Comparison of ENCODE assay signal across 8 cellular contexts in genomic region chr11:4095509-4096230, GRCh38. TPM values are rescaled to one million over a fixed set of nuclear protein-coding genes. Genes with fewer than 3 reads are reported as not detected.
DNase-seq lines count a peak whose midpoint lies in the region; FAIRE-seq and TF ChIP-seq lines count a peak whose summit lies in the region.

No MANE protein-coding gene starts in this region.

- H3K27ac ChIP-seq in Karpas-422 (ENCODE audit: low read length), result peak overlapping the region; percentile 74
- H3K27ac ChIP-seq in adrenal gland, result peak overlapping the region; percentile 3 to 98 (median 93)
- H3K27ac ChIP-seq in substantia nigra (ENCODE audit: low read depth, low read length, poor library complexity, severe bottlenecking), result peak overlapping the region; percentile 69

- peaks cover 60% of the 10 kb centered on the region for H3K79me2 ChIP-seq in Karpas-422 (ENCODE audit: low read length)

- peak overlapping the region; percentile 95 for H3K9ac ChIP-seq in Karpas-422 (ENCODE audit: low read length)

- no peaks in the 10 kb centered on the region for H4K20me1 ChIP-seq in Karpas-422 (ENCODE audit: insufficient read depth, low read depth, low read length)

- DNase-seq in Daoy (ENCODE audit: low read depth) (peak; percentile 27), Karpas-422 (peak; percentile 52), adrenal gland (peak in 5 of 7 donors; percentile 23 to 56 (median 42)), iris pigment epithelial cell (ENCODE audit: low read depth) (peak; percentile 90), substantia nigra (lab: John Stamatoyannopoulos, UW) (no peak), mucosa of gallbladder (ENCODE audit: low spot score) (no peak), head of caudate nucleus (no peak), D721Med (ENCODE audit: insufficient read length, low spot score) (no peak)

- peaks cover 11% of the 10 kb centered on the region; the same call in 1 of the 2 replicates for H3K36me3 ChIP-seq in Karpas-422 (ENCODE audit: insufficient read depth, low read length)
- H3K36me3 ChIP-seq in adrenal gland (replicated peaks in 1 of 2), result no peaks in the 10 kb centered on the region

- H3K4me3 ChIP-seq in Karpas-422 (ENCODE audit: low read length) (peak overlapping the region; percentile 92), adrenal gland (peak overlapping the region in 2 of 4 donors; percentile 74 to 86)

- 16 to 29% (median 24%) methylated on average over 9 to 10 of the region's 10 CpGs for WGBS in adrenal gland, 4 donors

- TF ChIP-seq POLR2A in adrenal gland (IDR thresholded peaks at IDR 0.05), result no peak

- intact Hi-C loops in adrenal gland (cut with DNase I), result no loop called here
- intact Hi-C loops in head of caudate nucleus (cut with DNase I), result no loop called here

- H3K27me3 ChIP-seq in Karpas-422 (ENCODE audit: low read length), result no peaks in the 10 kb centered on the region
- H3K27me3 ChIP-seq in adrenal gland, result no peaks in the 10 kb centered on the region

- TF ChIP-seq CTCF in adrenal gland (IDR thresholded peaks at IDR 0.05) (peak in 2 of 6 experiments; percentile 6 to 18), D721Med (IDR thresholded peaks at IDR 0.05; ENCODE audit: insufficient read depth, missing control alignments) (no peak)

- no peaks in the 10 kb centered on the region for H3K9me2 ChIP-seq in Karpas-422 (replicated peaks; ENCODE audit: insufficient read depth, low read length)

- H3K4me1 ChIP-seq in Karpas-422 (ENCODE audit: low read length) (peaks cover 35% of the 10 kb centered on the region), adrenal gland (replicated peaks in 1 of 2) (peaks cover 4 to 25% of the 10 kb centered on the region in 2 donors)

- H3K9me3 ChIP-seq in Karpas-422 (ENCODE audit: low read length) (no peaks in the 10 kb centered on the region), adrenal gland (replicated peaks in 1 of 3) (no peaks in the 10 kb centered on the region)

- H2AFZ ChIP-seq in Karpas-422 (ENCODE audit: low read length), result no peak overlapping the region

- no peak for FAIRE-seq in D721Med (lab: Jason Lieb, UNC)

- H3K4me2 ChIP-seq in Karpas-422 (ENCODE audit: low read depth, low read length, poor library complexity, severe bottlenecking), result peak overlapping the region; percentile 93

RNA-seq across cellular contexts. Expression of gene RRM1, which starts 1.1 kb away (rescaled TPM):
- total RNA-seq in Daoy (2014; rRNA removed; shearing (Covaris generic)), result 144 and 157 TPM in 2 replicates
- 69.0 and 80.7 TPM in 2 replicates for total RNA-seq in Karpas-422 (2014; rRNA removed; shearing (Covaris generic); ENCODE audit: low replicate concordance)
- total RNA-seq in adrenal gland, result 10 to 100 TPM; 36.3 to 78.8 (median 58.8) TPM
- 10 to 100 TPM in 1 of 3 donors, 1 to 10 TPM in 2; 7.2 to 85.6 (median 7.3) TPM for polyA plus RNA-seq in adrenal gland
- 34.6 TPM for total RNA-seq in mucosa of gallbladder

Comparison
In these comparisons a context has a peak if more than half of its experiments do, and no peak if none do; other contexts are left out.
1. DNase-seq: peak in Daoy (single experiment), Karpas-422 (single experiment), adrenal gland (5 of 7) and iris pigment epithelial cell (single experiment); none in substantia nigra (0 of 49), mucosa of gallbladder (single experiment), head of caudate nucleus (0 of 42) and D721Med (single experiment).
2. Peak in every context shown above with its lines, with median percentiles within 50 percentile points of each other: H3K27ac ChIP-seq.